Comparison of ENCODE assay signal across 17 cellular contexts in the genomic region with DNA sequence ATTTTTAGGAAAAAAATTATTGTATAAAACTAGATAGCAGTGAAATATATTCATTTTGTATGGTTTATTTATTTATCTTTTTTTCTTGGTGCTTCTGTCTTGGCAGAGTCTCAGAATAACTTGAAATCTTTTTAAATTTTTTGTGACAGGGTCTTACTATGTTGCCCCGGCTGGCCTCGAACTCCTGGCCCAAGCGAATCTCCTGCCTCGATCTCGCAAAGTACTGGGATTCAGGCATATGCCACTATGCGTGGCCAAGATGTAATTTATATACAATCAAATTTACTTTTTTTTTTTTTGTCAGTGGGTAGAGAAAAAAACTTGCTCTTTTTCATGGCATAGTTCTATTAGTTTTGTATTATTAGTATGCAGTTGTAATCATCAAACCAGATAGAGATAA. TPM values are rescaled to one million over a fixed set of nuclear protein-coding genes. Genes with fewer than 3 reads are reported as not detected.
A peak's percentile ranks its signal among the peaks of the same experiment; 100 is the strongest.
DNase-seq lines count a peak whose midpoint lies in the region; ATAC-seq and TF ChIP-seq lines count a peak whose summit lies in the region.
"Had no signal": no experiment of that assay in that cellular context is flagged by ENCODE, and none has a peak within 500 bp of the region (broad histone marks: within the 10 kb centered on the region; RNA-seq: fewer than 3 reads in every experiment).

No MANE protein-coding gene starts in this region.

- H3K4me3 Mint-ChIP-seq in chondrocyte (ENCODE audit: unreplicated experiment) = no peak overlapping the region

- POLR2A ChIA-PET in OCI-LY7 (lab: Charles Lee) = interaction anchor here (0.7 to 1.0 kb wide), 4 partner anchors 27 to 179 kb away, joined by 3 to 9 read pairs (median 6); no protein-coding TSS in a partner anchor

- H3K4me1 Mint-ChIP-seq in chondrocyte (ENCODE audit: low read depth) = peaks cover 14% of the 10 kb centered on the region

- peaks cover 16% of the 10 kb centered on the region; the same call in 1 of the 2 replicates for H4K20me1 ChIP-seq in Karpas-422 (ENCODE audit: insufficient read depth, low read depth, low read length)
- no peaks in the 10 kb centered on the region for H4K20me1 ChIP-seq in OCI-LY7 (ENCODE audit: insufficient read depth, low read length)
- peaks cover 15% of the 10 kb centered on the region for H4K20me1 ChIP-seq in osteoblast (ENCODE audit: insufficient read depth, low read length)

- intact Hi-C loops in OCI-LY7 (cut with micrococcal nuclease; ENCODE audit: unreplicated experiment) = no loop called here

- CTCF ChIA-PET in OCI-LY7 (lab: Charles Lee; ENCODE audit: unreplicated experiment) = no interaction called here

- no peak overlapping the region for H3K9ac ChIP-seq in Karpas-422 (ENCODE audit: low read length)
- H3K9ac ChIP-seq: GM23248 had no signal

- no peak overlapping the region for H3K4me3 ChIP-seq in Karpas-422 (ENCODE audit: low read length)
- H3K4me3 ChIP-seq in OCI-LY7 (ENCODE audit: low read depth, low read length, poor library complexity, severe bottlenecking) = peak overlapping the region; percentile 48
- H3K4me3 ChIP-seq in osteoblast (ENCODE audit: insufficient read depth, low read length) = no peak overlapping the region
- H3K4me3 ChIP-seq: GM23248 had no signal

- peak overlapping the region; percentile 47 for H3K27ac Mint-ChIP-seq in chondrocyte (ENCODE audit: unreplicated experiment)
- H3K27ac Mint-ChIP-seq: CD4-positive, alpha-beta memory T cell had no signal

- H3K9me2 ChIP-seq in Karpas-422 (replicated peaks; ENCODE audit: insufficient read depth, low read length) = no peaks in the 10 kb centered on the region
- H3K9me2 ChIP-seq in OCI-LY7 (ENCODE audit: insufficient read depth, low read length) = no peaks in the 10 kb centered on the region

- TF ChIP-seq CTCF in OCI-LY7 (conservative IDR thresholded peaks at IDR 0.05; ENCODE audit: low read length) (no peak), chondrocyte (IDR thresholded peaks at IDR 0.05) (no peak), osteoblast (IDR thresholded peaks at IDR 0.05; ENCODE audit: extremely low read depth, low read depth, low read length) (no peak)

- peaks cover 2% of the 10 kb centered on the region for H3K36me3 Mint-ChIP-seq in chondrocyte (ENCODE audit: low read depth)

- H3K36me3 ChIP-seq in Karpas-422 (ENCODE audit: insufficient read depth, low read length) (peaks cover 36% of the 10 kb centered on the region), OCI-LY7 (ENCODE audit: insufficient read depth, low read length) (peaks cover 25% of the 10 kb centered on the region), osteoblast (ENCODE audit: insufficient read depth, low read length) (no peaks in the 10 kb centered on the region)

- H3K4me2 ChIP-seq in Karpas-422 (ENCODE audit: low read depth, low read length, poor library complexity, severe bottlenecking) = peak overlapping the region; percentile 24
- H3K4me2 ChIP-seq in OCI-LY7 (ENCODE audit: low read length) = peak overlapping the region; percentile 69
- H3K4me2 ChIP-seq in osteoblast (ENCODE audit: insufficient read depth, low read length) = no peak overlapping the region

- DNase-seq in Karpas-422 = no peak
- DNase-seq in OCI-LY7 (ENCODE audit: low spot score) = no peak
- DNase-seq in chondrocyte (ENCODE audit: low spot score) = no peak
- DNase-seq in osteoblast (ENCODE audit: insufficient read length, low spot score, missing footprints) = peak; percentile 49
- no peak for DNase-seq in NCI-H1694 treated with DMSO at 0.1 percent for 48 hours (lab: John Stamatoyannopoulos, UW)
- DNase-seq in Kasumi-1 (lab: John Stamatoyannopoulos, UW) = no peak
- DNase-seq: C1 segment of cervical spinal cord; Calu3; CD4-positive, alpha-beta memory T cell; COR-L47; DMS53; DMS79 treated with DMSO at 0.1 percent for 48 hours; GF-D8; GM23248; H7; HCEC 1CT had no signal

- no peaks in the 10 kb centered on the region for H3K27me3 Mint-ChIP-seq in chondrocyte (ENCODE audit: low read depth)
- H3K27me3 Mint-ChIP-seq: CD4-positive, alpha-beta memory T cell had no signal

- H3K79me2 ChIP-seq in Karpas-422 (ENCODE audit: low read length) (peaks cover 100% of the 10 kb centered on the region), OCI-LY7 (ENCODE audit: insufficient read depth, low read depth, low read length) (peaks cover 93% of the 10 kb centered on the region), osteoblast (ENCODE audit: insufficient read depth, low read length) (peaks cover 44% of the 10 kb centered on the region)

- peaks cover 61% of the 10 kb centered on the region for H3K4me1 ChIP-seq in Karpas-422 (ENCODE audit: low read length)
- H3K4me1 ChIP-seq in OCI-LY7 (ENCODE audit: insufficient read depth, low read length, poor library complexity, severe bottlenecking) = peaks cover 52% of the 10 kb centered on the region
- H3K4me1 ChIP-seq in osteoblast (ENCODE audit: insufficient read depth, low read length) = no peaks in the 10 kb centered on the region

- H3K27me3 ChIP-seq in Karpas-422 (ENCODE audit: low read length) (no peaks in the 10 kb centered on the region), osteoblast (ENCODE audit: insufficient read depth, low read length) (no peaks in the 10 kb centered on the region)

- peak overlapping the region; percentile 59 for H3K27ac ChIP-seq in Karpas-422 (ENCODE audit: low read length)
- H3K27ac ChIP-seq in OCI-LY7 (ENCODE audit: low read depth, low read length, poor library complexity, severe bottlenecking) = peak overlapping the region; percentile 72
- no peak overlapping the region for H3K27ac ChIP-seq in osteoblast (ENCODE audit: low read depth, low read length)
- H3K27ac ChIP-seq: GM23248 had no signal

- H3K9me3 Mint-ChIP-seq in chondrocyte (ENCODE audit: low read depth) = no peaks in the 10 kb centered on the region
- H3K9me3 Mint-ChIP-seq: CD4-positive, alpha-beta memory T cell had no signal

- H2AFZ ChIP-seq in Karpas-422 (ENCODE audit: low read length) = no peak overlapping the region
- H2AFZ ChIP-seq in OCI-LY7 (ENCODE audit: low read length) = no peak overlapping the region; the same call in 1 of the 2 replicates
- no peak overlapping the region for H2AFZ ChIP-seq in osteoblast (ENCODE audit: low read length)
- H2AFZ ChIP-seq: GM23248 had no signal

- ATAC-seq in GM21526 (IDR thresholded peaks at IDR 0.05; ENCODE audit: low FRiP score, unreplicated experiment) = no peak

- H3K9me3 ChIP-seq in Karpas-422 (ENCODE audit: low read length) (no peaks in the 10 kb centered on the region), OCI-LY7 (ENCODE audit: low read length) (peaks cover 10% of the 10 kb centered on the region; the same call in 1 of the 2 replicates), osteoblast (ENCODE audit: low read depth, low read length) (no peaks in the 10 kb centered on the region)

- BruUV-seq in OCI-LY7 (replicated peaks; lab: Mats Ljungman, UMichigan) = no TSS peak

RNA-seq across cellular contexts. Expression of a gene that starts 13.7 kb away (rescaled TPM):
- 47.6 and 54.8 TPM in 2 replicates for total RNA-seq in Karpas-422 (2014; rRNA removed; shearing (Covaris generic); ENCODE audit: low replicate concordance)
- 32.9 and 38.5 TPM in 2 replicates for total RNA-seq in OCI-LY7 (2014; rRNA removed; shearing (Covaris generic))
- total RNA-seq in OCI-LY7 (2022) = 20.7 and 22.2 TPM in 2 replicates
- total RNA-seq in chondrocyte = 14.7 to 23.6 TPM (median 23.5 TPM) in 3 replicates
- 10.3 and 11.2 TPM in 2 replicates for total RNA-seq in osteoblast
